In the genomic region with DNA sequence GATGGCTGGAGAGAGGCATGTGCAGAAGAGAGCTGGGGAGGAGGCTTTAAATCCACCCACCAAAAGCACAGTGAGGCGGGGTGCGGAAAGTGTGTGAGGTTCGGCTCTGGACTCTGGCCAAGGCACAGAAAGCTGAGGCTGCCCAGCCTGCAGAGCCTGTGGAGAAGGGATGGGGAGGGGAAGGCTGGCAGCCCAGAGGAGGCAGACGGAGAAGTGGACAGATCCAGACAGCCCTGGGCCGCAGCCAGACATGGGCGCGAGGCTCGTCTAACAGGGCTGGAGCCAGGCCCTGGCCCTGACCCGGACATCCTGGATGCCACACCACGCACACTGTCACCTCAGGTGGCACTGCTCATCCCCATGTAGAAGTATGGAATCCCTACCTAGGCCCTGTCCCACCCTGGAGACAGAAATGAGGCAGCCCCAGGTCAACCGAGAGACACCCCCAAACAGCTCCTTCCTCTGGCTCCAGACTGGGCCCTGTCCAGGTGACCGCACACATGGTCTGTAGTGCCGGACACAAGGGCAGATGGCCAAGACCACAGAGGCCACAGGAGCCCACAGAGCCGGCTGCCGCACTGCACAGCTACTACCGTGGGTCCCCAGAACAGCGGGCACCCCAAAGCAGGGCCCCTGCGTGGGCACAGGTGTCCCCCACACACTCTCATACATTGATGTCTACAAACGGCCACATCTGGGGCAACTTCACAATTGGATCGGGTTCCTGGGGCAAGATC, we compare ENCODE assay signal across 1 cellular context.
TF ChIP-seq lines count a peak whose summit lies in the region.

No MANE protein-coding gene starts in this region.

TF ChIP-seq in H1, 55 proteins besides CTCF, POLR2A, EP300 and RAD21 (continued from another document):
- no peak for TF ChIP-seq KDM5A (IDR thresholded peaks at IDR 0.05; ENCODE audit: low read length)
- TF ChIP-seq YY1 (IDR thresholded peaks at IDR 0.05; ENCODE audit: low read depth, low read length) = no peak
- TF ChIP-seq TEAD4 (IDR thresholded peaks at IDR 0.05; ENCODE audit: low read depth, low read length) = no peak
- TF ChIP-seq, protein P1, sequence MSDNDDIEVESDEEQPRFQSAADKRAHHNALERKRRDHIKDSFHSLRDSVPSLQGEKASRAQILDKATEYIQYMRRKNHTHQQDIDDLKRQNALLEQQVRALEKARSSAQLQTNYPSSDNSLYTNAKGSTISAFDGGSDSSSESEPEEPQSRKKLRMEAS (IDR thresholded peaks at IDR 0.05) = no peak
- TF ChIP-seq TAF1 (IDR thresholded peaks at IDR 0.05; ENCODE audit: low read depth, low read length) = no peak
- no peak for TF ChIP-seq SP2 (IDR thresholded peaks at IDR 0.05; ENCODE audit: low read length)
- no peak for TF ChIP-seq SIRT6 (IDR thresholded peaks at IDR 0.05; ENCODE audit: low read length)
- no peak for TF ChIP-seq KDM4A (IDR thresholded peaks at IDR 0.05; ENCODE audit: low read depth, low read length, severe bottlenecking)
- TF ChIP-seq TCF12 (IDR thresholded peaks at IDR 0.05; ENCODE audit: low read depth, low read length) = no peak
- no peak for TF ChIP-seq GABPA (IDR thresholded peaks at IDR 0.05; ENCODE audit: borderline replicate concordance, insufficient read depth, low read length)
- TF ChIP-seq CTBP2 (IDR thresholded peaks at IDR 0.05; ENCODE audit: borderline replicate concordance, insufficient read depth, insufficient read length, low read length) = no peak
- TF ChIP-seq SUZ12 (IDR thresholded peaks at IDR 0.05; ENCODE audit: low read length) = no peak
- TF ChIP-seq CREB1 (IDR thresholded peaks at IDR 0.05) = no peak
